Comparison of ENCODE assay signal across 12 cellular contexts in the genomic region with DNA sequence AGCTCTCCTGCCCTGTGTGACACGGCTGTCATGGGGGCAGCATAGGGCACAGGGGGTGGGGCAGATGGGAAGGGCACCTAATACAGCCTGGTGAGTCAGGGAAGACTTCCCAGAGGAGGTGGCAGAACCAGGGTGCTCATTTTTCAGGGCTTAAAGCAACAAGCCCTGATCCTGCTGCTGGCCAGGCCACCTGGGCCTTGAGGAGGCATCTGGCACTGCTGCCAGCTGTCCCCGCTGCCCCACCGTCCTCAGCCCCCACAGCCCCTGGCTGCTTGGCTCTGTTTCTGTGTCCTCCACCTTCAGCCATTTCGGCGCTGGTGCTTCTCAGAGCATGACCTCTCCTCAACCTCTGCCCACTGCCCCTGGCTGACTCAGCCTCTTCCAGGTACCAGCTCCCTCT. TPM values are rescaled to one million over a fixed set of nuclear protein-coding genes. Genes with fewer than 3 reads are reported as not detected.
DNase-seq lines count a peak whose midpoint lies in the region; ATAC-seq and TF ChIP-seq lines count a peak whose summit lies in the region.
"Had no signal": no experiment of that assay in that cellular context is flagged by ENCODE, and none has a peak within 500 bp of the region (broad histone marks: within the 10 kb centered on the region; RNA-seq: fewer than 3 reads in every experiment).

No MANE protein-coding gene starts in this region.

- no peak for TF ChIP-seq POLR2A in spleen (IDR thresholded peaks at IDR 0.05)

- peak overlapping the region in 3 of 7 donors; percentile 4 to 47 (median 35) for H3K4me3 Mint-ChIP-seq in CD8-positive, alpha-beta memory T cell
- peak overlapping the region; percentile 99 for H3K4me3 Mint-ChIP-seq in endothelial cell (ENCODE audit: unreplicated experiment)

- H3K27me3 Mint-ChIP-seq in CD8-positive, alpha-beta memory T cell, result no peaks in the 10 kb centered on the region
- H3K27me3 Mint-ChIP-seq in endothelial cell (ENCODE audit: unreplicated experiment), result peaks cover 24% of the 10 kb centered on the region

- CTCF ChIA-PET in CD8-positive, alpha-beta memory T cell (lab: Charles Lee), result interaction anchor here (1.1 to 2.2 kb wide), 3 partner anchors 22 to 69 kb away, joined by 3 to 6 read pairs (median 4); no protein-coding TSS in a partner anchor

- intact Hi-C loops in spleen (cut with DNase I; ENCODE audit: low total_unique reads), result no loop called here

- H3K9me3 Mint-ChIP-seq in CD8-positive, alpha-beta memory T cell, result no peaks in the 10 kb centered on the region
- H3K9me3 Mint-ChIP-seq in endothelial cell (ENCODE audit: unreplicated experiment), result no peaks in the 10 kb centered on the region
- H3K9me3 Mint-ChIP-seq: nephron progenitor cell had no signal

- ATAC-seq in HG03108 (IDR thresholded peaks at IDR 0.05; ENCODE audit: unreplicated experiment), result no peak

- peaks cover 14% of the 10 kb centered on the region for H3K36me3 ChIP-seq in CD8-positive, alpha-beta memory T cell (ENCODE audit: insufficient read depth, low read length)
- H3K36me3 ChIP-seq in spleen, result peaks cover 0 to 82% (median 60%) of the 10 kb centered on the region in 6 donors

- H3K36me3 Mint-ChIP-seq in CD8-positive, alpha-beta memory T cell, result peaks cover 0 to 72% (median 0%) of the 10 kb centered on the region in 3 donors
- peaks cover 54% of the 10 kb centered on the region for H3K36me3 Mint-ChIP-seq in endothelial cell (ENCODE audit: low read depth, unreplicated experiment)

- peaks cover 35% of the 10 kb centered on the region for H3K4me1 ChIP-seq in CD8-positive, alpha-beta memory T cell (ENCODE audit: insufficient read depth, low read length)
- peaks cover 54 to 81% (median 70%) of the 10 kb centered on the region in 6 donors for H3K4me1 ChIP-seq in spleen

- H3K4me3 ChIP-seq in CD8-positive, alpha-beta memory T cell (ENCODE audit: low read length), result no peak overlapping the region
- H3K4me3 ChIP-seq in spleen, result peak overlapping the region in 3 of 8 donors; percentile 14 to 95 (median 95)

- no peak for DNase-seq in CD8-positive, alpha-beta memory T cell
- DNase-seq in endothelial cell (ENCODE audit: low spot score) (no peak), spleen (no peak), nucleus accumbens (lab: John Stamatoyannopoulos, UW) (no peak), T1000 (lab: John Stamatoyannopoulos, UW) (no peak)
- DNase-seq: activated effector memory CD4-positive, alpha-beta T cell treated with anti-CD3 and anti-CD28 coated beads, Interleukin-2, amount 50 U/mL, for 16 hours; NCI-H1048; NCI-H446 treated with DMSO at 0.1 percent for 48 hours; nephron progenitor cell had no signal

- peaks cover 34 to 56% (median 39%) of the 10 kb centered on the region in 3 donors for H3K4me1 Mint-ChIP-seq in CD8-positive, alpha-beta memory T cell
- H3K4me1 Mint-ChIP-seq in endothelial cell (ENCODE audit: unreplicated experiment), result peaks cover 56% of the 10 kb centered on the region

- no peaks in the 10 kb centered on the region for H3K27me3 ChIP-seq in CD8-positive, alpha-beta memory T cell (ENCODE audit: insufficient read depth, low read length, poor library complexity, severe bottlenecking)
- no peaks in the 10 kb centered on the region for H3K27me3 ChIP-seq in spleen (replicated peaks in 1 of 7)

- TF ChIP-seq CTCF in VCaP (conservative IDR thresholded peaks at IDR 0.05) (no peak), endothelial cell (IDR thresholded peaks at IDR 0.05; ENCODE audit: unreplicated experiment) (no peak), spleen (IDR thresholded peaks at IDR 0.05 in 8 of 11, conservative IDR thresholded peaks at IDR 0.05 in 3 of 11) (no peak)

- 73 to 86% (median 84%) methylated on average over 5 of the region's 5 CpGs for WGBS in spleen, 5 donors

- H3K27ac ChIP-seq in CD8-positive, alpha-beta memory T cell (ENCODE audit: low read depth, low read length), result no peak overlapping the region
- peak overlapping the region; percentile 99; the same call in 1 of the 2 replicates for H3K27ac ChIP-seq in VCaP
- peak overlapping the region in 6 of 8 donors; percentile 20 to 99 (median 98) for H3K27ac ChIP-seq in spleen

- no peaks in the 10 kb centered on the region for H3K9me3 ChIP-seq in CD8-positive, alpha-beta memory T cell (ENCODE audit: low read length)
- H3K9me3 ChIP-seq in spleen, result no peaks in the 10 kb centered on the region

- H3K27ac Mint-ChIP-seq in CD8-positive, alpha-beta memory T cell, result peak overlapping the region; percentile 19 to 93 (median 72)
- peak overlapping the region; percentile 74 for H3K27ac Mint-ChIP-seq in endothelial cell (ENCODE audit: unreplicated experiment)
- H3K27ac Mint-ChIP-seq: nephron progenitor cell had no signal

- POLR2A ChIA-PET in CD8-positive, alpha-beta memory T cell (lab: Charles Lee), result no interaction called here

RNA-seq across cellular contexts. Expression of a gene that starts 4.3 kb away (rescaled TPM):
- total RNA-seq in CD8-positive, alpha-beta memory T cell, result 10 to 100 TPM; 61.6 to 65.5 TPM
- polyA plus RNA-seq in CD8-positive, alpha-beta memory T cell, result 23.5 TPM
- 238 TPM for total RNA-seq in endothelial cell (ENCODE audit: unreplicated experiment)
- 100 to 1,000 TPM in 3 of 7 donors, 10 to 100 TPM in 4; 93.5 to 158 (median 99.9) TPM for total RNA-seq in spleen
- 100 to 1,000 TPM in 1 of 3 donors, 10 to 100 TPM in 2; 29.4 to 109 (median 97.7) TPM for polyA plus RNA-seq in spleen

RNA-seq across cellular contexts. Expression of a gene that starts 5.9 kb away (rescaled TPM):
- total RNA-seq in CD8-positive, alpha-beta memory T cell, result 10 to 100 TPM; 46.4 to 53.1 TPM
- 8.5 TPM for polyA plus RNA-seq in CD8-positive, alpha-beta memory T cell
- total RNA-seq in endothelial cell (ENCODE audit: unreplicated experiment) (76.1 TPM), spleen (10 to 100 TPM; 38.6 to 51.3 (median 47.4) TPM)
- 10 to 100 TPM in 2 of 3 donors, 1 to 10 TPM in 1; 9.2 to 24.9 (median 17.7) TPM for polyA plus RNA-seq in spleen

RNA-seq across cellular contexts. Expression of a gene that starts 14.1 kb away (rescaled TPM):
- total RNA-seq in CD8-positive, alpha-beta memory T cell, result under 1 TPM; 0.59 to 0.64 TPM
- polyA plus RNA-seq in CD8-positive, alpha-beta memory T cell, result not detected
- total RNA-seq in endothelial cell (ENCODE audit: unreplicated experiment), result 2.0 TPM
- total RNA-seq in spleen, result 1 to 10 TPM in 4 of 7 donors, under 1 TPM in 3; 0.63 to 3.2 (median 1.1) TPM
- 1 to 10 TPM; 1.9 to 6.2 (median 2.9) TPM for polyA plus RNA-seq in spleen
- total RNA-seq: RPMI7951 had no signal

RNA-seq across cellular contexts. Expression of a gene that starts 28.2 kb away (rescaled TPM):
- 100 to 1,000 TPM; 111 to 123 TPM for total RNA-seq in CD8-positive, alpha-beta memory T cell
- polyA plus RNA-seq in CD8-positive, alpha-beta memory T cell, result 335 TPM
- total RNA-seq in endothelial cell (ENCODE audit: unreplicated experiment) (267 TPM), spleen (100 to 1,000 TPM; 167 to 308 (median 255) TPM)
- polyA plus RNA-seq in spleen, result 100 to 1,000 TPM; 269 to 423 (median 327) TPM

RNA-seq across cellular contexts. Expression of a gene that starts 33.9 kb away (rescaled TPM):
- 100 to 1,000 TPM in 1 of 2 experiments, 10 to 100 TPM in 1; 97.3 to 100 TPM for total RNA-seq in CD8-positive, alpha-beta memory T cell
- polyA plus RNA-seq in CD8-positive, alpha-beta memory T cell, result 25.1 TPM
- total RNA-seq in endothelial cell (ENCODE audit: unreplicated experiment), result 4.7 TPM
- total RNA-seq in spleen, result 100 to 1,000 TPM; 151 to 365 (median 242) TPM
- 100 to 1,000 TPM in 2 of 3 donors, 10 to 100 TPM in 1; 44.3 to 174 (median 116) TPM for polyA plus RNA-seq in spleen
